1 cellular context compared by ENCODE assay signal in genomic region chr7:24821045-24821853, GRCh38.
A peak's percentile ranks its signal among the peaks of the same experiment; 100 is the strongest.
TF ChIP-seq lines count a peak whose summit lies in the region.

No MANE protein-coding gene starts in this region.

TF ChIP-seq in K562, 482 proteins besides CTCF, POLR2A, EP300 and RAD21 (continued from another document and continues in another):
- TF ChIP-seq, protein P1, sequence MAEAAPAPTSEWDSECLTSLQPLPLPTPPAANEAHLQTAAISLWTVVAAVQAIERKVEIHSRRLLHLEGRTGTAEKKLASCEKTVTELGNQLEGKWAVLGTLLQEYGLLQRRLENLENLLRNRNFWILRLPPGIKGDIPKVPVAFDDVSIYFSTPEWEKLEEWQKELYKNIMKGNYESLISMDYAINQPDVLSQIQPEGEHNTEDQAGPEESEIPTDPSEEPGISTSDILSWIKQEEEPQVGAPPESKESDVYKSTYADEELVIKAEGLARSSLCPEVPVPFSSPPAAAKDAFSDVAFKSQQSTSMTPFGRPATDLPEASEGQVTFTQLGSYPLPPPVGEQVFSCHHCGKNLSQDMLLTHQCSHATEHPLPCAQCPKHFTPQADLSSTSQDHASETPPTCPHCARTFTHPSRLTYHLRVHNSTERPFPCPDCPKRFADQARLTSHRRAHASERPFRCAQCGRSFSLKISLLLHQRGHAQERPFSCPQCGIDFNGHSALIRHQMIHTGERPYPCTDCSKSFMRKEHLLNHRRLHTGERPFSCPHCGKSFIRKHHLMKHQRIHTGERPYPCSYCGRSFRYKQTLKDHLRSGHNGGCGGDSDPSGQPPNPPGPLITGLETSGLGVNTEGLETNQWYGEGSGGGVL (CRISPR knock-in tag; IDR thresholded peaks at IDR 0.05), result no peak
- TF ChIP-seq HMBOX1 (IDR thresholded peaks at IDR 0.05) (no peak; the same call in 1 of the 2 replicates), MTA3 (IDR thresholded peaks at IDR 0.05; ENCODE audit: borderline replicate concordance) (peak; percentile 73), TCF7 (IDR thresholded peaks at IDR 0.05; ENCODE audit: borderline replicate concordance) (no peak), CHCHD3 (CRISPR knock-in tag; IDR thresholded peaks at IDR 0.05) (no peak), ZNF589 (CRISPR knock-in tag; IDR thresholded peaks at IDR 0.05; ENCODE audit: low read depth) (no peak; the same call in 1 of the 2 replicates), ZZZ3 (IDR thresholded peaks at IDR 0.05) (no peak), MAFF (IDR thresholded peaks at IDR 0.05; ENCODE audit: low read length) (no peak), ZNF24 (IDR thresholded peaks at IDR 0.05) (no peak; the same call in 1 of the 2 replicates), GTF2F1 (IDR thresholded peaks at IDR 0.05; ENCODE audit: low read depth, low read length) (no peak), POLR2AphosphoS5 (IDR thresholded peaks at IDR 0.05; ENCODE audit: control insufficient read depth, insufficient read depth, low read depth, low read length) (no peak; the same call in none of the 2 replicates), JUN (IDR thresholded peaks at IDR 0.05; ENCODE audit: borderline replicate concordance, low read depth, low read length) (peak; percentile 87; the same call in 1 of the 2 replicates), JUN (CRISPR knock-in tag; IDR thresholded peaks at IDR 0.05; ENCODE audit: borderline replicate concordance) (peak; percentile 48; the same call in 1 of the 2 replicates), E2F1 (CRISPR knock-in tag; IDR thresholded peaks at IDR 0.05) (no peak), SMAD2 (IDR thresholded peaks at IDR 0.05; ENCODE audit: low read depth, low read length) (no peak), ZNF518B (CRISPR knock-in tag; IDR thresholded peaks at IDR 0.05) (no peak), ZNF668 (CRISPR knock-in tag; IDR thresholded peaks at IDR 0.05) (no peak), CUX1 (CRISPR knock-in tag; IDR thresholded peaks at IDR 0.05) (no peak), ZKSCAN3 (CRISPR knock-in tag; IDR thresholded peaks at IDR 0.05) (no peak), RBM39 (optimal IDR thresholded peaks at IDR 0.05; ENCODE audit: low read depth, low read length) (no peak), PREB (CRISPR knock-in tag; IDR thresholded peaks at IDR 0.05) (no peak), BRD9 (IDR thresholded peaks at IDR 0.05; ENCODE audit: low read depth, partially characterized antibody) (no peak), ZNF408 (CRISPR knock-in tag; IDR thresholded peaks at IDR 0.05; ENCODE audit: low read depth) (no peak), CBX8 (IDR thresholded peaks at IDR 0.05; ENCODE audit: borderline replicate concordance, extremely low read depth, low read depth, low read length, poor library complexity, severe bottlenecking) (no peak), HDAC1 (IDR thresholded peaks at IDR 0.05) (peak in 1 of 2 experiments; percentile 51; a peak in 2 of 4 replicates), LEF1 (IDR thresholded peaks at IDR 0.05) (peak; percentile 86), SIN3B (IDR thresholded peaks at IDR 0.05; ENCODE audit: low read depth) (no peak), SP1 (CRISPR knock-in tag; IDR thresholded peaks at IDR 0.05) (peak; percentile 76)
- TF ChIP-seq, protein P2, sequence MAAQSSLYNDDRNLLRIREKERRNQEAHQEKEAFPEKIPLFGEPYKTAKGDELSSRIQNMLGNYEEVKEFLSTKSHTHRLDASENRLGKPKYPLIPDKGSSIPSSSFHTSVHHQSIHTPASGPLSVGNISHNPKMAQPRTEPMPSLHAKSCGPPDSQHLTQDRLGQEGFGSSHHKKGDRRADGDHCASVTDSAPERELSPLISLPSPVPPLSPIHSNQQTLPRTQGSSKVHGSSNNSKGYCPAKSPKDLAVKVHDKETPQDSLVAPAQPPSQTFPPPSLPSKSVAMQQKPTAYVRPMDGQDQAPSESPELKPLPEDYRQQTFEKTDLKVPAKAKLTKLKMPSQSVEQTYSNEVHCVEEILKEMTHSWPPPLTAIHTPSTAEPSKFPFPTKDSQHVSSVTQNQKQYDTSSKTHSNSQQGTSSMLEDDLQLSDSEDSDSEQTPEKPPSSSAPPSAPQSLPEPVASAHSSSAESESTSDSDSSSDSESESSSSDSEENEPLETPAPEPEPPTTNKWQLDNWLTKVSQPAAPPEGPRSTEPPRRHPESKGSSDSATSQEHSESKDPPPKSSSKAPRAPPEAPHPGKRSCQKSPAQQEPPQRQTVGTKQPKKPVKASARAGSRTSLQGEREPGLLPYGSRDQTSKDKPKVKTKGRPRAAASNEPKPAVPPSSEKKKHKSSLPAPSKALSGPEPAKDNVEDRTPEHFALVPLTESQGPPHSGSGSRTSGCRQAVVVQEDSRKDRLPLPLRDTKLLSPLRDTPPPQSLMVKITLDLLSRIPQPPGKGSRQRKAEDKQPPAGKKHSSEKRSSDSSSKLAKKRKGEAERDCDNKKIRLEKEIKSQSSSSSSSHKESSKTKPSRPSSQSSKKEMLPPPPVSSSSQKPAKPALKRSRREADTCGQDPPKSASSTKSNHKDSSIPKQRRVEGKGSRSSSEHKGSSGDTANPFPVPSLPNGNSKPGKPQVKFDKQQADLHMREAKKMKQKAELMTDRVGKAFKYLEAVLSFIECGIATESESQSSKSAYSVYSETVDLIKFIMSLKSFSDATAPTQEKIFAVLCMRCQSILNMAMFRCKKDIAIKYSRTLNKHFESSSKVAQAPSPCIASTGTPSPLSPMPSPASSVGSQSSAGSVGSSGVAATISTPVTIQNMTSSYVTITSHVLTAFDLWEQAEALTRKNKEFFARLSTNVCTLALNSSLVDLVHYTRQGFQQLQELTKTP (IDR thresholded peaks at IDR 0.05; ENCODE audit: low read depth in 1 of 2, partially characterized antibody in 2 of 2), result peak in 1 of 2 experiments; percentile 24
- TF ChIP-seq, protein P3, sequence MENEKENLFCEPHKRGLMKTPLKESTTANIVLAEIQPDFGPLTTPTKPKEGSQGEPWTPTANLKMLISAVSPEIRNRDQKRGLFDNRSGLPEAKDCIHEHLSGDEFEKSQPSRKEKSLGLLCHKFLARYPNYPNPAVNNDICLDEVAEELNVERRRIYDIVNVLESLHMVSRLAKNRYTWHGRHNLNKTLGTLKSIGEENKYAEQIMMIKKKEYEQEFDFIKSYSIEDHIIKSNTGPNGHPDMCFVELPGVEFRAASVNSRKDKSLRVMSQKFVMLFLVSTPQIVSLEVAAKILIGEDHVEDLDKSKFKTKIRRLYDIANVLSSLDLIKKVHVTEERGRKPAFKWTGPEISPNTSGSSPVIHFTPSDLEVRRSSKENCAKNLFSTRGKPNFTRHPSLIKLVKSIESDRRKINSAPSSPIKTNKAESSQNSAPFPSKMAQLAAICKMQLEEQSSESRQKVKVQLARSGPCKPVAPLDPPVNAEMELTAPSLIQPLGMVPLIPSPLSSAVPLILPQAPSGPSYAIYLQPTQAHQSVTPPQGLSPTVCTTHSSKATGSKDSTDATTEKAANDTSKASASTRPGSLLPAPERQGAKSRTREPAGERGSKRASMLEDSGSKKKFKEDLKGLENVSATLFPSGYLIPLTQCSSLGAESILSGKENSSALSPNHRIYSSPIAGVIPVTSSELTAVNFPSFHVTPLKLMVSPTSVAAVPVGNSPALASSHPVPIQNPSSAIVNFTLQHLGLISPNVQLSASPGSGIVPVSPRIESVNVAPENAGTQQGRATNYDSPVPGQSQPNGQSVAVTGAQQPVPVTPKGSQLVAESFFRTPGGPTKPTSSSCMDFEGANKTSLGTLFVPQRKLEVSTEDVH (IDR thresholded peaks at IDR 0.05; ENCODE audit: low read depth, partially characterized antibody), result no peak
